ENCODE assay signal across 21 cellular contexts in the genomic region with DNA sequence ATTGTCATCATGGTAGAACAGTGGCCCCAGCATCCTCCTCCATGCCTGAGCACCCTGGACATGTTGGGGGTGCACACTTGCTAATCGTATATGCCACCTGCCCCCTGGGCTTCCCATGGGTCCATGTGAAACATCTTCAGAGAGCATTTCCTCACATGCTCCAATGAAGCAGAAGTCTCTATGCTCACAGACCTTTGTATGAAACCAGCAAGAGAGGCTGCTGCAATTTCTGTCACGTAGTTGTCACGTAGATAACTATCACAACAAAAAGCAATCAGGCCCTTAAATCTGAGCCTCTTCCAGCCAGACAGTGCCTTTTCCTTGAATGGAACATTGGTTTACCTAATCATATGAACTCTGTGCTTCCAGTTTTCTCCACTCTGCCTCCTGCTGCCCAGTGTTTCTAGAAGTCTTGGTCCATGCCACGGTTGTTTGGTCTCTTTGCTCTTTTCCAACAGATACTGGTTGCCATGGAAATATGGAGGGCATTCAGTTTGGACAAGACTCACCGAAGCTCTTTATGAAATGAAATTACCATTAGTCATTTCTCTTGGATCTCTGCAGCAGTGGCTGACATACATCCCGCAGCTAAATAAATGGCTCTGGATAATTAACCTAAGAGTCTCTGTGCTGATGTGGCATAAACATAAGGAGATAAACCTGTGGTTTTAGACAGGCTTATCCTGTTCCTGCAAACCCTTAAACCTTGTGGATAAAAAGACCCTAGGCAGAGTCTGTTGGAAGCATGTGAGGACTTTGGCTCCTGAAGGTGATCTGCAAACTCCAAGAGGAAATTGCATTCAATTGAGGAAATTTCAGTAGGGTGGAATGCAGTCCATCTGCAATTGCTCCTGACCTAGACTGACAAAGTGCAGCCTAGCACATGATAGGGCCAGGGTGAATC.
DNase-seq lines count a peak whose midpoint lies in the region; TF ChIP-seq lines count a peak whose summit lies in the region.
"Had no signal": no experiment of that assay in that cellular context is flagged by ENCODE, and none has a peak within 500 bp of the region (broad histone marks: within the 10 kb centered on the region; RNA-seq: fewer than 3 reads in every experiment).

No MANE protein-coding gene starts in this region.

- H4K20me1 ChIP-seq in BLaER1 treated with 17β-estradiol and CSF1 and Interleukin-3, amounts not matched to agents 10 nM and 100 nM, result no peaks in the 10 kb centered on the region
- H4K20me1 ChIP-seq in Karpas-422 (ENCODE audit: insufficient read depth, low read depth, low read length) (no peaks in the 10 kb centered on the region), neural cell (ENCODE audit: insufficient read depth) (no peaks in the 10 kb centered on the region)

- TF ChIP-seq EP300 in neural cell (conservative IDR thresholded peaks at IDR 0.05; ENCODE audit: poor library complexity, severe bottlenecking), result no peak

- no peaks in the 10 kb centered on the region for H3F3A ChIP-seq in neural cell (ENCODE audit: insufficient read depth, low read length, poor library complexity, severe bottlenecking)

- H3K27me3 ChIP-seq in BLaER1 treated with 17β-estradiol and CSF1 and Interleukin-3, amounts not matched to agents 10 nM and 100 nM, result no peaks in the 10 kb centered on the region
- no peaks in the 10 kb centered on the region for H3K27me3 ChIP-seq in Karpas-422 (ENCODE audit: low read length)
- H3K27me3 ChIP-seq in neural cell (ENCODE audit: insufficient read depth, low read depth, low read length), result no peaks in the 10 kb centered on the region
- no peaks in the 10 kb centered on the region for H3K27me3 ChIP-seq in colonic mucosa
- H3K27me3 ChIP-seq: BE2C had no signal

- H3K9ac ChIP-seq in BLaER1 treated with 17β-estradiol and CSF1 and Interleukin-3, amounts not matched to agents 10 nM and 100 nM, result peak overlapping the region in 1 of 11 experiments; percentile 57; a peak in 2 of 22 replicates
- H3K9ac ChIP-seq in Karpas-422 (ENCODE audit: low read length), result no peak overlapping the region
- H3K9ac ChIP-seq in neural cell (ENCODE audit: low read length), result no peak overlapping the region
- H3K9ac ChIP-seq in colonic mucosa (ENCODE audit: low read depth in 2 of 2, low read length in 2 of 2), result no peak overlapping the region
- H3K9ac ChIP-seq: GM23248 had no signal

- no peak overlapping the region for H3K4me3 ChIP-seq in BLaER1 treated with 17β-estradiol and CSF1 and Interleukin-3, amounts not matched to agents 10 nM and 100 nM
- H3K4me3 ChIP-seq in Karpas-422 (ENCODE audit: low read length), result no peak overlapping the region
- H3K4me3 ChIP-seq in neural cell (ENCODE audit: low read length), result peak overlapping the region; percentile 10
- H3K4me3 ChIP-seq in colonic mucosa, result no peak overlapping the region
- H3K4me3 ChIP-seq: GM12878, GM23248, PC-9, SJSA1 had no signal

- peak overlapping the region in 4 of 11 experiments; percentile 36 to 68 (median 56); a peak in 7 of 22 replicates for H3K27ac ChIP-seq in BLaER1 treated with 17β-estradiol and CSF1 and Interleukin-3, amounts not matched to agents 10 nM and 100 nM
- H3K27ac ChIP-seq in Karpas-422 (ENCODE audit: low read length), result no peak overlapping the region
- H3K27ac ChIP-seq in neural cell (ENCODE audit: low read length), result no peak overlapping the region
- no peak overlapping the region for H3K27ac ChIP-seq in colonic mucosa
- H3K27ac ChIP-seq: GM23248, PC-9, SJSA1 had no signal

- DNase-seq in Karpas-422, result peak; percentile 54
- peak; percentile 7 for DNase-seq in amniotic epithelial cell (ENCODE audit: low read depth)
- no peak for DNase-seq in colonic mucosa
- DNase-seq in cerebellar nuclear complex (lab: John Stamatoyannopoulos, UW), result no peak
- no peak for DNase-seq in NAMALWA (ENCODE audit: low spot score)
- DNase-seq: BE2C; CD8-positive, alpha-beta T cell; DND-41; GDM1; GM23248; HCEC 1CT; KBM-7; NCI-H1092; NCI-H2081 treated with DMSO at 0.1 percent for 48 hours; NCI-H524; SW 1271 had no signal

- H3K79me2 ChIP-seq in Karpas-422 (ENCODE audit: low read length), result no peaks in the 10 kb centered on the region
- no peaks in the 10 kb centered on the region for H3K79me2 ChIP-seq in neural cell (replicated peaks; ENCODE audit: insufficient read depth, low read length)

- TF ChIP-seq RAD21 in neural cell (conservative IDR thresholded peaks at IDR 0.05), result no peak

- no peak overlapping the region for H2AFZ ChIP-seq in Karpas-422 (ENCODE audit: low read length)
- H2AFZ ChIP-seq in neural cell (ENCODE audit: low read depth, low read length), result no peak overlapping the region
- H2AFZ ChIP-seq: GM23248, PC-9 had no signal

- H3K9me2 ChIP-seq in Karpas-422 (replicated peaks; ENCODE audit: insufficient read depth, low read length), result no peaks in the 10 kb centered on the region
- H3K9me2 ChIP-seq in neural cell (ENCODE audit: insufficient read depth, low read length), result no peaks in the 10 kb centered on the region

- H3K9me3 ChIP-seq in BLaER1 treated with 17β-estradiol and CSF1 and Interleukin-3, amounts not matched to agents 10 nM and 100 nM (replicated peaks in 1 of 11), result peaks cover 20 to 30% (median 26%) of the 10 kb centered on the region in 11 experiments; a peak in 21 of 22 replicates
- H3K9me3 ChIP-seq in Karpas-422 (ENCODE audit: low read length) (no peaks in the 10 kb centered on the region), neural cell (ENCODE audit: low read length) (no peaks in the 10 kb centered on the region), colonic mucosa (no peaks in the 10 kb centered on the region)
- H3K9me3 ChIP-seq: BE2C, SJSA1 had no signal

- H3K4me1 ChIP-seq in BLaER1 treated with 17β-estradiol and CSF1 and Interleukin-3, amounts not matched to agents 10 nM and 100 nM, result peaks cover 0 to 41% (median 26%) of the 10 kb centered on the region in 10 experiments; a peak in 15 of 20 replicates
- H3K4me1 ChIP-seq in Karpas-422 (ENCODE audit: low read length) (peaks cover 16% of the 10 kb centered on the region), colonic mucosa (no peaks in the 10 kb centered on the region)
- H3K4me1 ChIP-seq: BE2C, SJSA1 had no signal

- intact Hi-C loops in colonic mucosa (cut with DNase I), result no loop called here

- peak overlapping the region in 8 of 11 experiments; percentile 41 to 73 (median 68); a peak in 16 of 22 replicates for H3K4me2 ChIP-seq in BLaER1 treated with 17β-estradiol and CSF1 and Interleukin-3, amounts not matched to agents 10 nM and 100 nM
- H3K4me2 ChIP-seq in Karpas-422 (ENCODE audit: low read depth, low read length, poor library complexity, severe bottlenecking), result no peak overlapping the region
- no peak overlapping the region for H3K4me2 ChIP-seq in neural cell (ENCODE audit: low read length)
- H3K4me2 ChIP-seq: PC-9 had no signal

- TF ChIP-seq CTCF in neural cell (IDR thresholded peaks at IDR 0.05; ENCODE audit: poor library complexity, severe bottlenecking) (peak; percentile 37), colonic mucosa (IDR thresholded peaks at IDR 0.05) (no peak)

- no peaks in the 10 kb centered on the region; a peak in 1 of 22 replicates for H3K36me3 ChIP-seq in BLaER1 treated with 17β-estradiol and CSF1 and Interleukin-3, amounts not matched to agents 10 nM and 100 nM
- no peaks in the 10 kb centered on the region for H3K36me3 ChIP-seq in Karpas-422 (ENCODE audit: insufficient read depth, low read length)
- H3K36me3 ChIP-seq in neural cell (ENCODE audit: insufficient read depth, low read length), result no peaks in the 10 kb centered on the region
- no peaks in the 10 kb centered on the region for H3K36me3 ChIP-seq in colonic mucosa
- H3K36me3 ChIP-seq: BE2C, SJSA1 had no signal

TF ChIP-seq in neural cell, 6 proteins besides CTCF, POLR2A, EP300 and RAD21:
- peak; percentile 22 for TF ChIP-seq SMC3 (conservative IDR thresholded peaks at IDR 0.05; ENCODE audit: poor library complexity)
- TF ChIP-seq TAF1 (IDR thresholded peaks at IDR 0.05; ENCODE audit: low read depth), result no peak

Comparison
In these comparisons a context has a peak if more than half of its experiments do, and no peak if none do; other contexts are left out.
1. H3K4me2 ChIP-seq: peak in BLaER1 treated with 17β-estradiol and CSF1 and Interleukin-3, amounts not matched to agents 10 nM and 100 nM (8 of 11); none in Karpas-422 (single experiment) and neural cell (single experiment).
2. DNase-seq: peak in Karpas-422 (single experiment) and amniotic epithelial cell (single experiment); none in colonic mucosa (single experiment), cerebellar nuclear complex (0 of 2) and NAMALWA (single experiment).